ENCODE assay signal across 26 cellular contexts in the genomic region with DNA sequence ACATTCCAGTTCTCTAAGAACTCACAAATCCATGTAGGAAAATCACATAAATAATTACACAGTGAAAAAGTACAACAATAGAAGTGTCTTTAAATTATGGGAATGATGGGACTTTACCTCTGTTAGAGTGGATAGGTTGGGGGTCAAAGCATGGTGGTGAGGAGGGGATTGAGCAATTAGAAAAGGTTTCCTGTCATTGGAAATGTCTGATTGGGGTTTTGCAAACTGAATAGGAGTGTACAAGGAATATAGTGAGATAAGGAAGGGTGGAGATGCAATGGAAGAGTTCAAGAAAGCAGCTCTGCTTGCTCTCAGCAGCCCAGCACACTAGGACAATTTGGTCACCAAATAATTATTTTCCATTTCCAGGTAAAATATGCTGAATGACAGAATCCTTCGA.
"Had no signal": no experiment of that assay in that cellular context is flagged by ENCODE, and none has a peak within 500 bp of the region (broad histone marks: within the 10 kb centered on the region; RNA-seq: fewer than 3 reads in every experiment).

No MANE protein-coding gene starts in this region.

- H3K9me3 ChIP-seq: ovary, psoas muscle, sigmoid colon, stomach, thoracic aorta, thyroid gland, upper lobe of left lung, vagina had no signal

- H2AFZ ChIP-seq: parathyroid adenoma had no signal

- H3K4me3 ChIP-seq: ovary, psoas muscle, right lobe of liver, sigmoid colon, stomach, thoracic aorta, thyroid gland, tibial nerve, upper lobe of left lung, vagina had no signal

- H3K27me3 ChIP-seq: ovary, right lobe of liver, sigmoid colon, stomach, thyroid gland, tibial nerve, upper lobe of left lung, vagina had no signal

- DNase-seq: naive thymus-derived CD8-positive, alpha-beta T cell; nephron progenitor cell; occipital lobe; ovary; posterior cingulate gyrus; psoas muscle; right cardiac atrium; right lobe of liver; sigmoid colon; small intestine; stimulated activated CD4-positive, alpha-beta T cell treated with anti-CD3 and anti-CD28 coated beads, Interleukin-15, amount 100 ng/mL, for 24 hours; stimulated activated CD4-positive, alpha-beta T cell treated with anti-CD3 and anti-CD28 coated beads, Interleukin-2, amount 100 ng/mL, for 24 hours; stimulated activated CD4-positive, alpha-beta T cell treated with anti-CD3 and anti-CD28 coated beads, Interleukin-2, amount 100 ng/mL, for 48 hours; stimulated activated CD4-positive, alpha-beta T cell treated with anti-CD3 and anti-CD28 coated beads, Interleukin-4, amount 100 ng/mL, for 24 hours; stimulated activated naive B cell treated with anti-CD40 and anti-IgM and Interleukin-4, amounts not matched to agents 10 μg/mL and 1 μg/mL and 100 μg/mL, for 72 hours; stimulated activated naive CD4-positive, alpha-beta T cell treated with Interleukin-2 at 50 U/mL for 16 hours; stomach; thyroid gland; trophoblast cell; upper lobe of left lung had no signal

- ATAC-seq: naive thymus-derived CD8-positive, alpha-beta T cell; natural killer cell treated with Interleukin-12 subunit alpha and Interleukin-12 subunit beta and Interleukin-15 and Interleukin-18, amount 100 ng/mL, for 72 hours; psoas muscle; right cardiac atrium; right lobe of liver; stimulated activated effector memory CD8-positive, alpha-beta T cell treated with anti-CD3 and anti-CD28 coated beads, Interleukin-12 subunit alpha, Interleukin-12 subunit beta, amount 100 ng/mL, for 72 hours; stimulated activated naive B cell treated with anti-CD40 and anti-IgM and Interleukin-4, amounts not matched to agents 10 μg/mL and 1 μg/mL and 100 μg/mL, for 72 hours had no signal

- H3K4me1 ChIP-seq: parathyroid adenoma, psoas muscle, right lobe of liver, stomach, thyroid gland, tibial nerve, upper lobe of left lung, vagina had no signal

- H3K36me3 ChIP-seq: ovary, right lobe of liver, sigmoid colon, stomach, thoracic aorta, thyroid gland, tibial nerve, upper lobe of left lung, vagina had no signal

- H3K27ac ChIP-seq: ovary, parathyroid adenoma, psoas muscle, right lobe of liver, sigmoid colon, stomach, thoracic aorta, thyroid gland, tibial nerve, upper lobe of left lung, vagina had no signal

- H3K9ac ChIP-seq: parathyroid adenoma had no signal
